Comparison of ENCODE assay signal across 32 cellular contexts in the genomic region with DNA sequence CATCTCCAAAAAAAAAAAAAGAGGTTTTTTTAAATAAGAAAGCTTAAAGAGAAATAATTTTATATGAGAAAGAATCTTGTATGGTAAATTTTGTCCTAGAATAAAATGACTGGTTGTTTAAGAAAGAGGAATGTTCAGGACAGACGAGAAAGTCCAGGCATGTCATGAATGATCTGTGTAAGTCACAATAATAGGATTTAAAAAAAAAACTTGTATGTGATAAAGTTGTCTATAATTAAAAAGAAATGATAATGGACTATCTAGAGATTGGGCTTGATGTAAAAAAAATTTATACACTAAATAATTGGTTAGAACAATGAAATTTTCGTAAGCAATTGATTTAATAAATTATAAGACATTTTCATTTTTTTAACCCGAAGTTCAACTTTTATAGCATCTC.
"Had no signal": no experiment of that assay in that cellular context is flagged by ENCODE, and none has a peak within 500 bp of the region (broad histone marks: within the 10 kb centered on the region; RNA-seq: fewer than 3 reads in every experiment).

No MANE protein-coding gene starts in this region.

- DNase-seq: hippocampal formation; immature natural killer cell; kidney; left colon; left lung; mesendoderm; naive B cell; natural killer cell; nephron progenitor cell; occipital lobe; right lobe of liver; stimulated activated CD4-positive, alpha-beta T cell treated with anti-CD3 and anti-CD28 coated beads, Interleukin-1b, Interleukin-23, amount 100 ng/mL, for 48 hours; stimulated activated CD4-positive, alpha-beta T cell treated with anti-CD3 and anti-CD28 coated beads, Interleukin-2, amount 100 ng/mL, for 48 hours; stimulated activated CD4-positive, alpha-beta T cell treated with anti-CD3 and anti-CD28 coated beads, Interleukin-4, amount 100 ng/mL, for 4 hours; stimulated activated CD8-positive, alpha-beta memory T cell treated with anti-CD3 and anti-CD28 coated beads, Interleukin-4, amount 100 ng/mL, for 48 hours; stimulated activated naive CD4-positive, alpha-beta T cell treated with Interleukin-2 at 50 U/mL for 16 hours; stimulated activated naive CD8-positive, alpha-beta T cell treated with anti-CD3 and anti-CD28 coated beads, Interleukin-15, amount 100 ng/mL, for 72 hours; substantia nigra; testis; thyroid gland; transverse colon; upper lobe of right lung had no signal

- H3K4me2 ChIP-seq: neural progenitor cell, smooth muscle cell had no signal

- H3K36me3 ChIP-seq: left lung, neural progenitor cell, neutrophil, right atrium auricular region, right lobe of liver, thyroid gland, transverse colon, upper lobe of right lung had no signal

- FAIRE-seq: islet of Langerhans, kidney, urothelium cell line had no signal

- H3K4me1 Mint-ChIP-seq: immature natural killer cell; mesothelial cell of epicardium; naive B cell; natural killer cell; nephron progenitor cell; neural progenitor cell; stimulated activated memory B cell treated with anti-CD40 and anti-IgM and Interleukin-4, amounts not matched to agents 10 μg/mL and 1 μg/mL and 100 μg/mL, for 72 hours; stimulated activated naive CD8-positive, alpha-beta T cell treated with anti-CD3 and anti-CD28 coated beads, Interleukin-15, amount 100 ng/mL, for 72 hours had no signal

- H3K36me3 Mint-ChIP-seq: natural killer cell; stimulated activated memory B cell treated with anti-CD40 and anti-IgM and Interleukin-4, amounts not matched to agents 10 μg/mL and 1 μg/mL and 100 μg/mL, for 72 hours had no signal

- H3K4me3 Mint-ChIP-seq: immature natural killer cell; mesothelial cell of epicardium; naive B cell; natural killer cell; nephron progenitor cell; neural progenitor cell; stimulated activated memory B cell treated with anti-CD40 and anti-IgM and Interleukin-4, amounts not matched to agents 10 μg/mL and 1 μg/mL and 100 μg/mL, for 72 hours; stimulated activated naive CD8-positive, alpha-beta T cell treated with anti-CD3 and anti-CD28 coated beads, Interleukin-15, amount 100 ng/mL, for 72 hours had no signal

- H3K27ac ChIP-seq: left lung, neural progenitor cell, neutrophil, right atrium auricular region, right lobe of liver, testis, thyroid gland, transverse colon, upper lobe of right lung had no signal

- H3K27me3 ChIP-seq: left lung, neural progenitor cell, neutrophil, right atrium auricular region, right lobe of liver, testis, thyroid gland, transverse colon, upper lobe of right lung had no signal

- H3K4me1 ChIP-seq: left lung, neural progenitor cell, right atrium auricular region, right lobe of liver, testis, thyroid gland, transverse colon, upper lobe of right lung had no signal

- H3K4me3 ChIP-seq: left lung, lung, neural progenitor cell, right atrium auricular region, right lobe of liver, smooth muscle cell, testis, thyroid gland, transverse colon, upper lobe of right lung had no signal

- ATAC-seq: left colon; left lung; natural killer cell; right lobe of liver; stimulated activated memory B cell treated with anti-CD40 and anti-IgM and Interleukin-4, amounts not matched to agents 10 μg/mL and 1 μg/mL and 100 μg/mL, for 72 hours; stimulated activated naive CD8-positive, alpha-beta T cell treated with anti-CD3 and anti-CD28 coated beads, Interleukin-15, amount 100 ng/mL, for 72 hours; upper lobe of right lung had no signal

- H3K9me3 ChIP-seq: neutrophil, right atrium auricular region, right lobe of liver, testis, thyroid gland, transverse colon, upper lobe of right lung had no signal

- H3K27ac Mint-ChIP-seq: immature natural killer cell; mesothelial cell of epicardium; naive B cell; natural killer cell; nephron progenitor cell; neural progenitor cell; progenitor cell of endocrine pancreas; stimulated activated memory B cell treated with anti-CD40 and anti-IgM and Interleukin-4, amounts not matched to agents 10 μg/mL and 1 μg/mL and 100 μg/mL, for 72 hours; stimulated activated naive CD8-positive, alpha-beta T cell treated with anti-CD3 and anti-CD28 coated beads, Interleukin-15, amount 100 ng/mL, for 72 hours had no signal

- H3K27me3 Mint-ChIP-seq: naive B cell; progenitor cell of endocrine pancreas; stimulated activated naive CD8-positive, alpha-beta T cell treated with anti-CD3 and anti-CD28 coated beads, Interleukin-15, amount 100 ng/mL, for 72 hours had no signal
